2 cellular contexts compared by ENCODE assay signal in the genomic region with DNA sequence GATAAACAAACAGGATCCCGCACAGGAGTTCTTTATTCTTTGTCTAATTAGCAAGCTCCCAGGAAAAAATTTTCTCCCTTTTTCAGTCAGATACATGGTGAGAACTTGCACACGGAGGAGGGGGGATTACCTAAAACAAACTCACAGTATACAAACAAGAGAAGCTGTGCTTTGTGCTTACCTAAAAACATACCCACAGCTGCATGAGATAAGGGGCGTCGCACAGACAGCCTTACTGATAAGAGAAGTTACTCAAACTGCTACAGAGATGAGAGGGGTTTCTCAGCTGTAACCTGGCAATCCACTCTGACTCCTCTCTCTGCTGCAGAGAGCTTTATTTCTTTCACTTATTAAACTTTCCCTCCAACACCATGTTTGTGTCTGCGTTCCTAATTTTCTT.
A peak's percentile ranks its signal among the peaks of the same experiment; 100 is the strongest.
TF ChIP-seq lines count a peak whose summit lies in the region.

No MANE protein-coding gene starts in this region.

TF ChIP-seq in HEK293, 187 proteins besides CTCF, POLR2A, EP300 and RAD21:
- TF ChIP-seq ZNF324 (tag by site-specific recombination; IDR thresholded peaks at IDR 0.05) (no peak), ZNF426 (tag by site-specific recombination; IDR thresholded peaks at IDR 0.05) (no peak), BCL6B (tag by site-specific recombination; IDR thresholded peaks at IDR 0.05) (no peak), ZFHX2 (tag by site-specific recombination; conservative IDR thresholded peaks at IDR 0.05) (no peak), PRDM10 (tag by site-specific recombination; IDR thresholded peaks at IDR 0.05) (0 out of 2 replicates have a peak, but pooled peaks have one; percentile 5), MEIS1 (CRISPR knock-in tag; IDR thresholded peaks at IDR 0.05; ENCODE audit: borderline replicate concordance) (no peak), ZNF394 (tag by site-specific recombination; IDR thresholded peaks at IDR 0.05; ENCODE audit: borderline replicate concordance) (no peak), GLIS1 (tag by site-specific recombination; IDR thresholded peaks at IDR 0.05) (no peak), ZNF558 (tag by site-specific recombination; IDR thresholded peaks at IDR 0.05) (no peak), HOXD13 (CRISPR knock-in tag; IDR thresholded peaks at IDR 0.05; ENCODE audit: borderline replicate concordance) (no peak), ZNF670 (tag by site-specific recombination; IDR thresholded peaks at IDR 0.05; ENCODE audit: low read depth) (no peak), ZNF202 (tag by site-specific recombination; IDR thresholded peaks at IDR 0.05; ENCODE audit: borderline replicate concordance) (no peak), WT1 (tag by site-specific recombination; IDR thresholded peaks at IDR 0.05) (no peak), ZNF335 (tag by site-specific recombination; conservative IDR thresholded peaks at IDR 0.05) (0 out of 2 replicates have a peak, but pooled peaks have one; percentile 24), ZNF16 (tag by site-specific recombination; IDR thresholded peaks at IDR 0.05; ENCODE audit: low read depth) (no peak), ZNF561 (tag by site-specific recombination; IDR thresholded peaks at IDR 0.05; ENCODE audit: borderline replicate concordance) (no peak)
- TF ChIP-seq, protein P1, sequence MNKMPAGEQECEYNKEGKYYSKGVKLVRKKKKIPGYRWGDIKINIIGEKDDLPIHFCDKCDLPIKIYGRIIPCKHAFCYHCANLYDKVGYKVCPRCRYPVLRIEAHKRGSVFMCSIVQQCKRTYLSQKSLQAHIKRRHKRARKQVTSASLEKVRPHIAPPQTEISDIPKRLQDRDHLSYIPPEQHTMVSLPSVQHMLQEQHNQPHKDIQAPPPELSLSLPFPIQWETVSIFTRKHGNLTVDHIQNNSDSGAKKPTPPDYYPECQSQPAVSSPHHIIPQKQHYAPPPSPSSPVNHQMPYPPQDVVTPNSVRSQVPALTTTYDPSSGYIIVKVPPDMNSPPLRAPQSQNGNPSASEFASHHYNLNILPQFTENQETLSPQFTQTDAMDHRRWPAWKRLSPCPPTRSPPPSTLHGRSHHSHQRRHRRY (tag by site-specific recombination; IDR thresholded peaks at IDR 0.05): no peak
TF ChIP-seq in HEK293: peak in this region for 2.

TF ChIP-seq in HepG2, 621 proteins besides CTCF, POLR2A, EP300 and RAD21:
- no peak for TF ChIP-seq MYPOP (CRISPR knock-in tag; IDR thresholded peaks at IDR 0.05)
- TF ChIP-seq, protein P2, sequence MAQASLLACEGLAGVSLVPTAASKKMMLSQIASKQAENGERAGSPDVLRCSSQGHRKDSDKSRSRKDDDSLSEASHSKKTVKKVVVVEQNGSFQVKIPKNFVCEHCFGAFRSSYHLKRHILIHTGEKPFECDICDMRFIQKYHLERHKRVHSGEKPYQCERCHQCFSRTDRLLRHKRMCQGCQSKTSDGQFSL (CRISPR knock-in tag; IDR thresholded peaks at IDR 0.05): no peak
- TF ChIP-seq ZNF792 (CRISPR knock-in tag; IDR thresholded peaks at IDR 0.05): no peak
